In the genomic region with DNA sequence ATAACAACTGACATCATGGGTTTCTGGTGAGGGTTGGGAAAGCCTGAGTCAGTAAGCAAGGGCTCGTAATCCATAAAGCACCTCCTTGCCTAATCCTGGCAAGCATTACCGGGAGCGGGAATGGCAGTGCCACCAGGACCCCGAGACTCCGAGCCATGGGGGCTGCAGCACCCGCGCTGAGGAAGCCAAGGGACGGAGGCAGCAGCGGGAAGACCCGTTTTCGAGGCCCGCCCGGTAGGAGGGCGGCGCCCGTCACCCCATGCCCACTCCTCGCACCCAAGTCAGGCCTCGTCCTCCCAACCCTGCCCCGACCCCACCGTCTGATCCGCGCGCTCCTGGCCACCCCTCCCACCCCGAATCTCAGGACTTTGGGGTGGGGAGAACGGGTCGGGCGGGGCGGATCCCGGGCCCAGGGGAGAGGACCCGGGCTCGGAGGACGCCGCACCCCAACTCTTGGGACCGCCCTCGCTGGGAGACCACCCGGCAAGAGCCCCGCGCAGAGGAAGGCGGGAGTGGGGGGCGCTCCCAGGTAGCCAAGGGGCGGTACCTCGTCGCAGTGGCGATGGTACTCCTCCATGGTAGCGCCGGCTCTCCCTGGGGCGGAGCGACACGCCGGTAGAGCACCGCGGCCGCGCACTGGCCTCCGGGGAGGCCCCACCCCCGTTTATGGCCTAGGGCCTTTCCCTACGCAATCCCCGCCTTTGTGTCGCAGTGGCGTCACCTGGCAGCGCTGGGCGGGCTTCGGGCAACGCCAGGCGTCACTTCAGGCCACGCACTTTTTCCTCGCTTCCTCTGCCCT, we compare ENCODE assay signal across 8 cellular contexts. TPM values are rescaled to one million over a fixed set of nuclear protein-coding genes. Genes with fewer than 3 reads are reported as not detected.
DNase-seq lines count a peak whose midpoint lies in the region; ATAC-seq and TF ChIP-seq lines count a peak whose summit lies in the region.

A gene with protein sequence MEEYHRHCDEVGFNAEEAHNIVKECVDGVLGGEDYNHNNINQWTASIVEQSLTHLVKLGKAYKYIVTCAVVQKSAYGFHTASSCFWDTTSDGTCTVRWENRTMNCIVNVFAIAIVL (minus strand): TSS at position 638 of the 799 bp plus-strand sequence. CDS start 61 bp downstream, at position 577.

- DNase-seq in EH (ENCODE audit: low read depth) (peak; percentile 72), H4 (ENCODE audit: low spot score) (peak; percentile 86), MG63 (peak; percentile 78), SKM-1 (lab: John Stamatoyannopoulos, UW; ENCODE audit: unreplicated experiment) (peak; percentile 16), glomerular visceral epithelial cell (ENCODE audit: extremely low spot score) (peak; percentile 77), omental fat pad (ENCODE audit: low spot score) (peak; percentile 24), testis (peak; percentile 83)
- peak; percentile 67 to 81 for DNase-seq in activated naive CD4-positive, alpha-beta T cell treated with anti-CD3 and anti-CD28 coated beads, Interleukin-2, amount 50 U/mL, for 72 hours (ENCODE audit: low spot score in 2 of 2)

- H3K4me3 ChIP-seq in MG63 = peak within 1 kb of the TSS; percentile 61
- peak within 1 kb of the TSS; percentile 71 to 84 for H3K4me3 ChIP-seq in testis

- no peaks in the 10 kb centered on the region for H3K9me3 ChIP-seq in MG63
- H3K9me3 ChIP-seq in testis = no peaks in the 10 kb centered on the region

- WGBS in testis, 2 donors = 1% methylated on average over 40 of the region's 67 CpGs; no CpG with 5 or more reads in 1 of the 2 donors

- TF ChIP-seq CTCF in omental fat pad (IDR thresholded peaks at IDR 0.05) = no peak
- TF ChIP-seq CTCF in testis (IDR thresholded peaks at IDR 0.05) = no peak

- H3K27me3 ChIP-seq in MG63 (no peaks in the 10 kb centered on the region), testis (no peaks in the 10 kb centered on the region)

- H3K4me1 ChIP-seq in testis = no peaks in the 10 kb centered on the region

- H3K36me3 ChIP-seq in MG63 (no peaks in the 10 kb centered on the region), testis (ENCODE audit: low read depth, missing control alignments) (no peaks in the 10 kb centered on the region)

- intact Hi-C loops in testis (cut with DNase I; ENCODE audit: low total_unique reads) = loop anchor here (10.0 kb wide), 1 partner anchor 328 kb away; no protein-coding TSS in a partner anchor

- no peak for TF ChIP-seq POLR2A in testis (IDR thresholded peaks at IDR 0.05)

- peak within 1 kb of the TSS; percentile 84 to 88 for H3K27ac ChIP-seq in testis

- no peaks in the 10 kb centered on the region for H3K9me3 Mint-ChIP-seq in activated naive CD4-positive, alpha-beta T cell treated with anti-CD3 and anti-CD28 coated beads, Interleukin-2, amount 50 U/mL, for 72 hours

- peak within 1 kb of the TSS; percentile 86 to 93 for H3K27ac Mint-ChIP-seq in activated naive CD4-positive, alpha-beta T cell treated with anti-CD3 and anti-CD28 coated beads, Interleukin-2, amount 50 U/mL, for 72 hours

- H3K36me3 Mint-ChIP-seq in activated naive CD4-positive, alpha-beta T cell treated with anti-CD3 and anti-CD28 coated beads, Interleukin-2, amount 50 U/mL, for 72 hours = peaks cover 0 to 5% of the 10 kb centered on the region in 2 donors

- ATAC-seq in activated naive CD4-positive, alpha-beta T cell treated with anti-CD3 and anti-CD28 coated beads, Interleukin-2, amount 50 U/mL, for 72 hours = peak; percentile 92 to 95
- peak; percentile 89 for ATAC-seq in omental fat pad (ENCODE audit: low FRiP score)

RNA-seq across cellular contexts. Expression of the gene that starts here (rescaled TPM):
- total RNA-seq in H4 (2014; rRNA removed; shearing (Covaris generic)) = 35.0 and 43.4 TPM in 2 replicates
- 22.4 and 34.2 TPM in 2 replicates for total RNA-seq in MG63 (2014; rRNA removed; shearing (Covaris generic); ENCODE audit: low replicate concordance)
- 10 to 100 TPM in 1 of 2 donors, 1 to 10 TPM in 1; 8.1 to 20.5 TPM for total RNA-seq in activated naive CD4-positive, alpha-beta T cell treated with anti-CD3 and anti-CD28 coated beads, Interleukin-2, amount 50 U/mL, for 72 hours
- total RNA-seq in omental fat pad = 10 to 100 TPM; 22.3 to 32.1 (median 27.0) TPM
- total RNA-seq in testis = 10 to 100 TPM; 11.1 to 11.7 TPM
- polyA plus RNA-seq in testis (ENCODE audit: insufficient read depth, low read depth, low replicate concordance) = 20.1 TPM

Comparison
In these comparisons a context has a peak if more than half of its experiments do, and no peak if none do; other contexts are left out.
1. Peak in every context shown above with its lines: DNase-seq, ATAC-seq, H3K4me3 ChIP-seq and H3K27ac ChIP-seq.
2. DNase-seq: peak in every context shown above with its lines; median percentile 86 in H4; 83 in testis; 78 in MG63; 77 in glomerular visceral epithelial cell; 74 in activated naive CD4-positive, alpha-beta T cell treated with anti-CD3 and anti-CD28 coated beads, Interleukin-2, amount 50 U/mL, for 72 hours; 72 in EH; 24 in omental fat pad; 16 in SKM-1.